Comparison of ENCODE assay signal across 14 cellular contexts in the genomic region with DNA sequence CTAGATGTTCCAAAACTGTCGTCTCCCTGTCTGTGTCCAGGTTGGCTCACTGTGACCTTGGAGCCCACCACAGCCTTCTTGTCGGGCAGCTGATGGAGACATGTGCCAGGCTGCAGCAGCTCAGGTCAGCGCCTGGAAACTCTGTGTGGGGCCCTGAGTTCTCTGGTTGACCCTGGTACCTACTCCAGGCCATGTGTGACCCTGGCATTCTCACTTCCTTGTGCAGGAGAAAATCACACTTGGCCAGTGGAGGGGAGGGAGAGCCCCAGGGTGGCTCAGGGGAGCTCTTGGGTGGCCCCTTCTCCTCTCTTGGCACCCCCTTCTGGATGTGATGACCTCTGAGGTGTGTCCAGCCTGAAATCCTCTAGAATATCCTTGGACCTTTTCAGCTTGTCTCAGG.
"Had no signal": no experiment of that assay in that cellular context is flagged by ENCODE, and none has a peak within 500 bp of the region (broad histone marks: within the 10 kb centered on the region; RNA-seq: fewer than 3 reads in every experiment).

No MANE protein-coding gene starts in this region.

- H3K9me3 ChIP-seq: heart left ventricle, psoas muscle, stomach, thoracic aorta had no signal

- H3K4me3 ChIP-seq: heart left ventricle, psoas muscle, stomach, thoracic aorta had no signal

- H3K4me1 ChIP-seq: stomach had no signal

- FAIRE-seq: frontal cortex had no signal

- H3K27me3 ChIP-seq: heart left ventricle, stomach had no signal

- DNase-seq: activated CD4-positive, alpha-beta T cell treated with anti-CD3 and anti-CD28 coated beads for 48 hours; activated effector memory CD4-positive, alpha-beta T cell treated with anti-CD3 and anti-CD28 coated beads, Interleukin-2, amount 50 U/mL, for 16 hours; amygdala; effector memory CD4-positive, alpha-beta T cell; heart left ventricle; mammary epithelial cell; psoas muscle; stimulated activated CD4-positive, alpha-beta T cell treated with anti-CD3 and anti-CD28 coated beads, Interleukin-2, amount 100 ng/mL, for 24 hours; stomach; T1000 had no signal

- H3K27ac ChIP-seq: heart left ventricle, psoas muscle, stomach, thoracic aorta had no signal

- ATAC-seq: left lobe of liver, psoas muscle, sciatic nerve had no signal
